In the genomic region with DNA sequence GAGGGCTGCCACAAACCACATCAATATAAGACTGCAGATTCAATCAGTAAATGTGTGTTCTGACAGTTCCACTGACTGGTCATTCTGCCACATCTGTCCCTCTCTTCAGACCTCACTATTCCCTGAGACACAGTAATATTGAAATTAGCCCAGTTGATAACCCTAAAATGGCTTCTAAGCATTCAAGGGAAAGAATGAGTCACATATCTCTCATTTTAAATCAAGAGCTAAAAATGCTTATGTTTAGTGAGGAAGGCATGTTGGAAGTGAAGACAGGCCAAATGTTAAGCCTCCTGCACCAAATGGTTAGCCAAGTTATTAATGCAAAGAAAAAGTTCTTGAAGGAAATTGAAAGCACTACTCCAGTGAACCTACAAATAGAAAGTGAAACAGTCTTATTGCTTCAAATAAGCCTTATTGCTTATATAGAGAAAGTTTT, we compare ENCODE assay signal across 9 cellular contexts. TPM values are rescaled to one million over a fixed set of nuclear protein-coding genes. Genes with fewer than 3 reads are reported as not detected.
A peak's percentile ranks its signal among the peaks of the same experiment; 100 is the strongest.
DNase-seq lines count a peak whose midpoint lies in the region; ATAC-seq and TF ChIP-seq lines count a peak whose summit lies in the region.
"Had no signal": no experiment of that assay in that cellular context is flagged by ENCODE, and none has a peak within 500 bp of the region (broad histone marks: within the 10 kb centered on the region; RNA-seq: fewer than 3 reads in every experiment).

No MANE protein-coding gene starts in this region.

- intact Hi-C loops in left colon (cut with DNase I, micrococcal nuclease): no loop called here

- DNase-seq in GM10266 (ENCODE audit: extremely low spot score): peak; percentile 20
- DNase-seq in cardiac fibroblast (ENCODE audit: low read depth in 2 of 2): peak; percentile 24 to 36
- DNase-seq in DMS79 (lab: John Stamatoyannopoulos, UW): no peak
- DNase-seq in iPS-NIHi7 (ENCODE audit: extremely low spot score): no peak
- DNase-seq in left colon: no peak
- no peak for DNase-seq in SK-N-DZ (ENCODE audit: low spot score)
- DNase-seq: anterior cingulate cortex had no signal

- peak; percentile 80 for ATAC-seq in GM19452 (IDR thresholded peaks at IDR 0.05; ENCODE audit: unreplicated experiment)
- peak; percentile 68 for ATAC-seq in HG03196 (IDR thresholded peaks at IDR 0.05; ENCODE audit: unreplicated experiment)
- no peak for ATAC-seq in left colon

- H3K4me3 ChIP-seq in cardiac fibroblast (replicated peaks in 1 of 2; ENCODE audit: low read depth in 2 of 2, low read length in 2 of 2): no peak overlapping the region

- TF ChIP-seq CTCF in GM10266 (IDR thresholded peaks at IDR 0.05; ENCODE audit: control insufficient read depth, insufficient read depth, low read depth, missing control alignments) (no peak), cardiac fibroblast (IDR thresholded peaks at IDR 0.05; ENCODE audit: low read depth, low read length) (no peak)

RNA-seq across cellular contexts. Expression of a gene that starts 24.5 kb away (rescaled TPM):
- 10 to 100 TPM; 33.5 to 35.0 TPM for total RNA-seq in left colon
- polyA plus RNA-seq in SK-N-DZ (2014; cell fraction: cytosol; rRNA removed): 239 and 265 TPM in 2 replicates
- 304 and 383 TPM in 2 replicates for polyA plus RNA-seq in SK-N-DZ (2014; cell fraction: nucleus; rRNA removed)

Comparison
In these comparisons a context has a peak if more than half of its experiments do, and no peak if none do; other contexts are left out.
1. DNase-seq: peak in GM10266 (single experiment) and cardiac fibroblast (2 of 2); none in DMS79 (single experiment), iPS-NIHi7 (single experiment), left colon (0 of 2) and SK-N-DZ (single experiment).